ENCODE assay signal across 16 cellular contexts in the genomic region with DNA sequence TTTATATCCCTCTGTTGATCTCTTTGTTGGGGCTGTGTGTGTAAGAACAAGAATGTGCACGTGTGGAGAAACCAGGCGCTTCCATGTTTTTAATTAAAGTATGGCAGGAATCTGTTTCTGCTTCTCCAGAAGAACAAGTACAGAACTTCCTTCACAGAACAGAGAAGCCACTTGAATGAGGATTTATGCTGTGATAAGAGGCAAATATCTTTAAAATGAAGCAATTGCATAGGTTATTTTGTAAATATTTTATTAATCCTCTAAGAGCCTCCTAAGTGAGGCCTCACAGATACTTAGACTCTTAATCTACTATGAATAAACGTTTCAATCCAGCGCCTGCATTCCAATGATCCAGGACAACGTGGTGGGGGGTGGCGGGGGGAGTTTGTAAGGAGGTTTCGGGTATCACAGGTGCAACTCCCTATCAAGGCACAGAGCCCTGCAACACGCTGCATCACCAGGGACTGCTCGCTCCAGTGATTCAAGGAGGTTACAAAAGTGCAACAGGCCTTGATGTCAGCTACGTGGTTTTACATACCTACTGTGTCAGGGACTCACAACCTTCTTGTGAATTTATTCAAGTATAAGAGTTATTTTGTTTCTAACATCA.
DNase-seq lines count a peak whose midpoint lies in the region; ATAC-seq and TF ChIP-seq lines count a peak whose summit lies in the region.
"Had no signal": no experiment of that assay in that cellular context is flagged by ENCODE, and none has a peak within 500 bp of the region (broad histone marks: within the 10 kb centered on the region; RNA-seq: fewer than 3 reads in every experiment).

No MANE protein-coding gene starts in this region.

- peaks cover 45% of the 10 kb centered on the region for H3K4me1 Mint-ChIP-seq in WTC11
- H3K4me1 Mint-ChIP-seq: central memory CD8-positive, alpha-beta T cell had no signal

- no peaks in the 10 kb centered on the region for H3K36me3 ChIP-seq in kidney epithelial cell (ENCODE audit: control insufficient read depth, insufficient read depth, low read length)
- H3K36me3 ChIP-seq in MG63: peaks cover 90% of the 10 kb centered on the region

- ATAC-seq in WTC11 (peak; percentile 91), foreskin keratinocyte (no peak)

- H3K36me3 Mint-ChIP-seq in WTC11: no peaks in the 10 kb centered on the region
- H3K36me3 Mint-ChIP-seq: activated naive CD8-positive, alpha-beta T cell had no signal

- H3K4me1 ChIP-seq in foreskin keratinocyte: peaks cover 13% of the 10 kb centered on the region

- no peak overlapping the region for H3K4me3 ChIP-seq in kidney epithelial cell (ENCODE audit: low read depth, low read length)
- no peak overlapping the region for H3K4me3 ChIP-seq in MG63

- no peaks in the 10 kb centered on the region for H3K27me3 Mint-ChIP-seq in WTC11 (ENCODE audit: low read depth)
- H3K27me3 Mint-ChIP-seq: activated naive CD8-positive, alpha-beta T cell; central memory CD8-positive, alpha-beta T cell had no signal

- H3K4me3 Mint-ChIP-seq in WTC11: no peak overlapping the region
- H3K4me3 Mint-ChIP-seq: activated naive CD8-positive, alpha-beta T cell; central memory CD8-positive, alpha-beta T cell; neural crest cell had no signal

- CTCF ChIA-PET in WTC11 (lab: Charles Lee): no interaction called here

- no peaks in the 10 kb centered on the region for H3K9me3 ChIP-seq in MG63

- no peak overlapping the region for H3K27ac ChIP-seq in foreskin keratinocyte

- DNase-seq in NCI-H2107 treated with DMSO at 0.1 percent for 48 hours (lab: John Stamatoyannopoulos, UW; ENCODE audit: unreplicated experiment): peak; percentile 33
- DNase-seq in NCI-H2107 (lab: John Stamatoyannopoulos, UW): no peak
- peak; percentile 60 for DNase-seq in WTC11 (ENCODE audit: low spot score)
- peak; percentile 77 for DNase-seq in kidney epithelial cell (ENCODE audit: low read depth)
- DNase-seq in foreskin keratinocyte: no peak
- DNase-seq in MG63: no peak
- DNase-seq in stimulated activated CD4-positive, alpha-beta T cell treated with anti-CD3 and anti-CD28 coated beads, Interleukin-4, amount 100 ng/mL, for 4 hours: no peak
- no peak for DNase-seq in GDM1 (lab: John Stamatoyannopoulos, UW)
- DNase-seq: activated CD4-positive, CD25-positive, alpha-beta regulatory T cell treated with anti-CD3 and anti-CD28 coated beads, Interleukin-2, amount 50 U/mL, for 72 hours; glutamatergic neuron; NCI-H1048; NCI-H510A treated with DMSO at 0.1 percent for 48 hours; stimulated activated naive CD4-positive, alpha-beta T cell treated with Interleukin-2 at 50 U/mL for 16 hours had no signal

- no peaks in the 10 kb centered on the region for H3K9me3 Mint-ChIP-seq in WTC11
- H3K9me3 Mint-ChIP-seq: central memory CD8-positive, alpha-beta T cell had no signal

- no peaks in the 10 kb centered on the region for H3K27me3 ChIP-seq in kidney epithelial cell (ENCODE audit: control insufficient read depth, insufficient read depth, low read length)
- H3K27me3 ChIP-seq in foreskin keratinocyte: no peaks in the 10 kb centered on the region
- no peaks in the 10 kb centered on the region for H3K27me3 ChIP-seq in MG63

- TF ChIP-seq CTCF in WTC11 (IDR thresholded peaks at IDR 0.05): no peak
- TF ChIP-seq CTCF in kidney epithelial cell (IDR thresholded peaks at IDR 0.05; ENCODE audit: insufficient read depth, low read length, poor library complexity, severe bottlenecking): no peak
- no peak for TF ChIP-seq CTCF in foreskin keratinocyte (conservative IDR thresholded peaks at IDR 0.05)

- POLR2A ChIA-PET in WTC11 (lab: Charles Lee): no interaction called here

- H3K27ac Mint-ChIP-seq in WTC11: peak overlapping the region; percentile 91
- H3K27ac Mint-ChIP-seq: activated naive CD8-positive, alpha-beta T cell had no signal

TF ChIP-seq in WTC11, 78 proteins besides CTCF, POLR2A, EP300 and RAD21:
- TF ChIP-seq CREB1 (CRISPR knock-in tag; IDR thresholded peaks at IDR 0.05) (no peak), MYBL2 (CRISPR knock-in tag; IDR thresholded peaks at IDR 0.05) (no peak), EMX1 (CRISPR knock-in tag; IDR thresholded peaks at IDR 0.05) (no peak), ATF1 (CRISPR knock-in tag; IDR thresholded peaks at IDR 0.05) (no peak), NR1H2 (CRISPR knock-in tag; IDR thresholded peaks at IDR 0.05) (no peak), FOXP1 (CRISPR knock-in tag; IDR thresholded peaks at IDR 0.05; ENCODE audit: borderline replicate concordance) (no peak)

Comparison
In these comparisons a context has a peak if more than half of its experiments do, and no peak if none do; other contexts are left out.
1. DNase-seq: peak in NCI-H2107 treated with DMSO at 0.1 percent for 48 hours (single experiment), WTC11 (single experiment) and kidney epithelial cell (single experiment); none in NCI-H2107 (single experiment), foreskin keratinocyte (0 of 2), MG63 (single experiment), stimulated activated CD4-positive, alpha-beta T cell treated with anti-CD3 and anti-CD28 coated beads, Interleukin-4, amount 100 ng/mL, for 4 hours (0 of 2) and GDM1 (single experiment).